Comparison of ENCODE assay signal across 8 cellular contexts in the genomic region with DNA sequence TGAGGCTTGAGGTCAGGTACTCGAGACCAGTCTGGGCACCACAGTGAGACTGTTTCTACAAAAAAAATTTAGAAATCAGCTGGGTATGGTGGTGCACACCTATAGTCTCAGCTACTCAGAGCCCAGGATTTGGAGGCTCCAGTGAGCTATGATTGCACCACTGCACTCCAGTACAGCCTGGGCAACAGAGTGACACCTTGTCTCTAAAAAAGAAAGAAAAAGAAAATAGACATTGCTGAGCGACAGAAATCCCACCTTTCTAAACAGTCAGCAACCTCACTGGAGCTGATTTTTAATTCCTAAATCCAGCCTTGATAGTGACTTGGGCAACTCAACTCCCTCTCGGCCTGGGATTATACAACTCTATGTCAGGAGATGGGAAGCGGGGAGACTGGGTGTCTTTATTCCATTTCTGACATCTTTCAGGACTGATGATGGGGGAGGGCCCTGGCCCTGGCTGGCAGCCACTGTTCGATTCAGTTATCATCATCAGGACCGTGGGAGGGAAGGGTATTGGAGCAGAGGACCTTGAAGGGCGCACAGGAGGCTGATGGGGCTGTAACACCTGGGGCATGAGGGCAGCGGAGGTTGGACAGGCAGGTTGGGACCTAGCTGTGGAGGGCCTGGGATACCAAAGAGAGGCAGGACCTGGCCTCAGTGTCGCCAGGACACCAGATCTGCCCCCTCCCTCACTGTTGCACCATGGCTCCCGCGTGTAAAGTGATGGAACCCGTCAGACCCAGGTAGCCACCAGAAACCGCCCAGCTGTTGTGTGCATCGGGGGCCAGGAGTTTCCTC. TPM values are rescaled to one million over a fixed set of nuclear protein-coding genes. Genes with fewer than 3 reads are reported as not detected.
DNase-seq lines count a peak whose midpoint lies in the region; ATAC-seq, FAIRE-seq and TF ChIP-seq lines count a peak whose summit lies in the region.

No MANE protein-coding gene starts in this region.

- FAIRE-seq in HepG2 (lab: Jason Lieb, UNC) = no peak

- no peaks in the 10 kb centered on the region for H3K9me3 ChIP-seq in SK-N-SH
- no peaks in the 10 kb centered on the region for H3K9me3 ChIP-seq in adrenal gland (replicated peaks in 1 of 3)
- H3K9me3 ChIP-seq in HepG2 (ENCODE audit: low read length) = no peaks in the 10 kb centered on the region
- H3K9me3 ChIP-seq in thoracic aorta = no peaks in the 10 kb centered on the region

- peak overlapping the region; percentile 93 for H3K4me2 ChIP-seq in SK-N-SH
- peak overlapping the region; percentile 96 for H3K4me2 ChIP-seq in HepG2 (ENCODE audit: low read depth, low read length)

- ATAC-seq in SK-N-SH treated with all-trans-retinoic acid at 6 μM for 48 hours (no peak), HepG2 (no peak), thoracic aorta (ENCODE audit: insufficient number of reproducible peaks, low FRiP score, low read depth) (no peak), GM19452 (IDR thresholded peaks at IDR 0.05; ENCODE audit: unreplicated experiment) (no peak)

- H3K9me2 ChIP-seq in SK-N-SH = no peaks in the 10 kb centered on the region

- TF ChIP-seq POLR2A in adrenal gland (IDR thresholded peaks at IDR 0.05) = no peak
- TF ChIP-seq POLR2A in HepG2 (IDR thresholded peaks at IDR 0.05; ENCODE audit: insufficient read depth in 1 of 2, low read depth in 2 of 2, low read length in 2 of 2) = no peak

- TF ChIP-seq CTCF in SK-N-SH (IDR thresholded peaks at IDR 0.05) = no peak
- no peak for TF ChIP-seq CTCF in adrenal gland (IDR thresholded peaks at IDR 0.05)
- no peak for TF ChIP-seq CTCF in HepG2 (CRISPR knock-in tag; IDR thresholded peaks at IDR 0.05)
- no peak for TF ChIP-seq CTCF in thoracic aorta (IDR thresholded peaks at IDR 0.05)

- H3K4me1 ChIP-seq in SK-N-SH (ENCODE audit: control insufficient read depth in 1 of 2, insufficient read depth in 2 of 2, low read depth in 1 of 2, low read length in 1 of 2) = peaks cover 0 to 16% of the 10 kb centered on the region in 2 experiments; a peak in 2 of 4 replicates
- H3K4me1 ChIP-seq in adrenal gland (replicated peaks in 1 of 2) = peaks cover 3 to 20% of the 10 kb centered on the region in 2 donors
- peaks cover 36% of the 10 kb centered on the region for H3K4me1 ChIP-seq in HepG2 (ENCODE audit: insufficient read depth, low read length)
- H3K4me1 ChIP-seq in thoracic aorta (ENCODE audit: control insufficient read depth in 1 of 2, low read depth in 2 of 2) = peaks cover 6 to 38% of the 10 kb centered on the region in 2 donors

- DNase-seq in SK-N-SH (no peak), adrenal gland (peak in 4 of 7 donors; percentile 49 to 77 (median 56)), HepG2 (ENCODE audit: low spot score) (no peak), thoracic aorta (ENCODE audit: low spot score) (no peak), NCI-H1694 treated with DMSO at 0.1 percent for 48 hours (lab: John Stamatoyannopoulos, UW) (no peak)
- no peak for DNase-seq in central memory CD4-positive, alpha-beta T cell

- H3K27me3 ChIP-seq in SK-N-SH (ENCODE audit: insufficient read depth) (no peaks in the 10 kb centered on the region), adrenal gland (no peaks in the 10 kb centered on the region), HepG2 (ENCODE audit: control insufficient read depth in 1 of 2, insufficient read depth in 2 of 2, low read length in 2 of 2) (no peaks in the 10 kb centered on the region; a peak in 1 of 5 replicates), thoracic aorta (replicated peaks; ENCODE audit: insufficient read depth) (no peaks in the 10 kb centered on the region)

- H3K27ac ChIP-seq in SK-N-SH (ENCODE audit: low read depth in 2 of 2, low read length in 1 of 2) = peak overlapping the region; percentile 66 to 92
- peak overlapping the region; percentile 84 to 99 (median 92) for H3K27ac ChIP-seq in adrenal gland
- peak overlapping the region; percentile 73 for H3K27ac ChIP-seq in HepG2 (ENCODE audit: extremely low read length, insufficient read depth, low read length)
- H3K27ac ChIP-seq in thoracic aorta = peak overlapping the region; percentile 96 to 99

- in situ Hi-C loops in HepG2 (cut with HindIII; ENCODE audit: extremely low pct_ligation_motif_present, low pct_unique_long_range_greater_than_20kb) = loop anchor here (5.0 kb wide), 1 partner anchor 35 kb away; no protein-coding TSS in a partner anchor

- H3K79me2 ChIP-seq in SK-N-SH (ENCODE audit: insufficient read depth) (peaks cover 12% of the 10 kb centered on the region), HepG2 (ENCODE audit: insufficient read depth, low read length) (peaks cover 4% of the 10 kb centered on the region)

- peaks cover 31% of the 10 kb centered on the region for H3F3A ChIP-seq in SK-N-SH (replicated peaks; ENCODE audit: insufficient read depth)

- no TSS peak for BruUV-seq in HepG2 (replicated peaks; lab: Mats Ljungman, UMichigan)

- peaks cover 0 to 12% of the 10 kb centered on the region in 2 experiments for H3K36me3 ChIP-seq in SK-N-SH (replicated peaks in 1 of 2; ENCODE audit: control insufficient read depth in 1 of 2, insufficient read depth in 2 of 2, low read length in 1 of 2)
- no peaks in the 10 kb centered on the region for H3K36me3 ChIP-seq in adrenal gland (replicated peaks in 1 of 2)
- no peaks in the 10 kb centered on the region for H3K36me3 ChIP-seq in HepG2 (replicated peaks in 1 of 2; ENCODE audit: control insufficient read depth in 1 of 2, insufficient read depth in 2 of 2, low read length in 2 of 2)
- no peaks in the 10 kb centered on the region for H3K36me3 ChIP-seq in thoracic aorta

- H3K4me3 ChIP-seq in SK-N-SH (ENCODE audit: low read depth in 2 of 2, low read length in 1 of 2) (peak overlapping the region; percentile 57 to 82; a peak in 3 of 4 replicates), adrenal gland (peak overlapping the region in 2 of 4 donors; percentile 55 to 75), HepG2 (replicated peaks in 1 of 3; ENCODE audit: insufficient read depth in 1 of 3, low read depth in 2 of 3, low read length in 3 of 3) (peak overlapping the region; percentile 57 to 86 (median 63)), thoracic aorta (peak overlapping the region; percentile 92)

- no peak for TF ChIP-seq EP300 in SK-N-SH (IDR thresholded peaks at IDR 0.05; ENCODE audit: borderline replicate concordance in 1 of 2, low read depth in 1 of 2, low read length in 1 of 2)
- TF ChIP-seq EP300 in HepG2 (IDR thresholded peaks at IDR 0.05; ENCODE audit: low read depth in 2 of 2, low read length in 2 of 2) = no peak
- TF ChIP-seq EP300 in HepG2 (CRISPR knock-in tag; IDR thresholded peaks at IDR 0.05; ENCODE audit: borderline replicate concordance) = no peak

- intact Hi-C loops in adrenal gland (cut with DNase I) (no loop called here), HepG2 (cut with micrococcal nuclease; ENCODE audit: unreplicated experiment) (no loop called here)

- POLR2A ChIA-PET in SK-N-SH (lab: Yijun Ruan, JAX) (interaction anchor here (0.5 to 4.1 kb wide), 16 partner anchors 8 to 877 kb away, joined by 3 to 24 read pairs (median 6); partner anchors contain the start of genes CCDC146, HSPB1, MDH2 and STYXL1), HepG2 (lab: Yijun Ruan, JAX) (interaction anchor here (1.0 to 3.4 kb wide), 9 partner anchors 8 to 91 kb away, joined by 3 to 19 read pairs (median 10); partner anchors contain the start of genes HSPB1 and YWHAG)

- no peaks in the 10 kb centered on the region for H4K20me1 ChIP-seq in SK-N-SH (ENCODE audit: insufficient read depth)
- no peaks in the 10 kb centered on the region for H4K20me1 ChIP-seq in HepG2 (ENCODE audit: insufficient read depth, low read length)

- H2AFZ ChIP-seq in SK-N-SH (ENCODE audit: low read depth) = peak overlapping the region; percentile 90
- H2AFZ ChIP-seq in HepG2 (ENCODE audit: low read length) = no peak overlapping the region

- H3K9ac ChIP-seq in SK-N-SH = peak overlapping the region; percentile 71
- peak overlapping the region; percentile 62 for H3K9ac ChIP-seq in HepG2 (ENCODE audit: insufficient read depth, low read depth, low read length)

- 73% methylated on average over 13 of the region's 14 CpGs for WGBS in SK-N-SH (ENCODE audit: low lambda C conversion rate)
- 37 to 46% (median 42%) methylated on average over 12 to 14 of the region's 14 CpGs for WGBS in adrenal gland, 4 donors
- WGBS in HepG2 (ENCODE audit: low lambda C conversion rate) = 42% methylated on average over 13 of the region's 14 CpGs

- CTCF ChIA-PET in SK-N-SH (lab: Yijun Ruan, JAX) = interaction anchor here (0.8 to 21.0 kb wide), 8 partner anchors 24 to 139 kb away, joined by 3 to 774 read pairs (median 20); partner anchors contain the start of genes HSPB1, SRRM3 and YWHAG
- CTCF ChIA-PET in HepG2 (lab: Yijun Ruan, JAX; ENCODE audit: low intra/inter-chr PET ratio, low total read pairs) = interaction anchor here (1.4 kb wide), 1 partner anchor 115 kb away, joined by 3 read pairs; the partner anchor contains the start of gene SRRM3

- TF ChIP-seq RAD21 in SK-N-SH (IDR thresholded peaks at IDR 0.05; ENCODE audit: low read length) = no peak
- no peak for TF ChIP-seq RAD21 in HepG2 (CRISPR knock-in tag; IDR thresholded peaks at IDR 0.05)

RNA-seq across cellular contexts. Expression of gene HSPB1, which starts 14.7 kb away (rescaled TPM):
- polyA plus RNA-seq in SK-N-SH (2012; rRNA removed) = 439 and 824 TPM in 2 replicates
- polyA plus RNA-seq in SK-N-SH (2012; cell fraction: cytosol; rRNA removed) = 324 and 487 TPM in 2 replicates
- polyA plus RNA-seq in SK-N-SH (2012; cell fraction: nucleus; rRNA removed) = 369 and 776 TPM in 2 replicates
- total RNA-seq in adrenal gland = 1,000 to 10,000 TPM in 1 of 8 donors, 100 to 1,000 TPM in 7; 184 to 1,192 (median 768) TPM
- 1,000 to 10,000 TPM in 2 of 3 donors, 10 to 100 TPM in 1; 83.3 to 2,276 (median 1,235) TPM for polyA plus RNA-seq in adrenal gland
- total RNA-seq in HepG2 (2016; rRNA removed; fragmentation: Illumina TruSeq; extraction: Trizol) = 21.0 and 22.7 TPM in 2 replicates
- total RNA-seq in HepG2 (2016; cell fraction: cytosol; rRNA removed; fragmentation: Illumina TruSeq; extraction: Trizol; ENCODE audit: low read depth) = 28.6 and 37.9 TPM in 2 replicates
- 19.5 and 23.3 TPM in 2 replicates for total RNA-seq in HepG2 (2016; cell fraction: insoluble cytoplasmic fraction; rRNA removed; fragmentation: Illumina TruSeq; extraction: Trizol)
- 23.9 and 34.4 TPM in 2 replicates for total RNA-seq in HepG2 (2016; cell fraction: membrane; rRNA removed; fragmentation: Illumina TruSeq; extraction: Trizol)
- 7.9 and 12.0 TPM in 2 replicates for total RNA-seq in HepG2 (2016; cell fraction: nucleus; rRNA removed; fragmentation: Illumina TruSeq; extraction: Trizol)
- 38.6 and 58.7 TPM in 2 replicates for polyA plus RNA-seq in HepG2 (2011; rRNA removed)
- 27.4 and 50.9 TPM in 2 replicates for polyA plus RNA-seq in HepG2 (2011; cell fraction: cytosol; rRNA removed)
- 34.0 and 48.4 TPM in 2 replicates for polyA plus RNA-seq in HepG2 (2011; cell fraction: nucleus; rRNA removed)
- 35.1 and 96.6 TPM in 2 replicates for polyA plus RNA-seq in HepG2 (2012)
- 146 and 151 TPM in 2 replicates for polyA plus RNA-seq in HepG2 (2016; cell fraction: cytosol; fragmentation: Illumina TruSeq; extraction: Trizol; ENCODE audit: low read depth)
- polyA plus RNA-seq in HepG2 (2016; cell fraction: insoluble cytoplasmic fraction; fragmentation: Illumina TruSeq; extraction: Trizol; ENCODE audit: low read depth) = 58.6 and 80.2 TPM in 2 replicates
- polyA plus RNA-seq in HepG2 (2016; cell fraction: membrane; fragmentation: Illumina TruSeq; extraction: Trizol; ENCODE audit: low read depth) = 115 and 119 TPM in 2 replicates
- 42.2 and 50.9 TPM in 2 replicates for polyA plus RNA-seq in HepG2 (2016; cell fraction: nucleus; fragmentation: Illumina TruSeq; extraction: Trizol; ENCODE audit: insufficient read depth, low read depth)
- polyA minus RNA-seq in HepG2 (2011; rRNA and poly(A)+ RNA removed; ENCODE audit: low replicate concordance) = 27.1 and 53.9 TPM in 2 replicates
- 26.1 and 27.0 TPM in 2 replicates for polyA minus RNA-seq in HepG2 (2011; cell fraction: cytosol; rRNA and poly(A)+ RNA removed)
- polyA minus RNA-seq in HepG2 (2011; cell fraction: nucleus; rRNA and poly(A)+ RNA removed) = 5.0 and 5.2 TPM in 2 replicates
- 1,000 to 10,000 TPM; 1,835 to 2,623 TPM for total RNA-seq in thoracic aorta

RNA-seq across cellular contexts. Expression of gene YWHAG, which starts 41.6 kb away (rescaled TPM):
- polyA plus RNA-seq in SK-N-SH (2012; rRNA removed) = 60.4 and 78.0 TPM in 2 replicates
- polyA plus RNA-seq in SK-N-SH (2012; cell fraction: cytosol; rRNA removed) = 69.7 and 76.5 TPM in 2 replicates
- polyA plus RNA-seq in SK-N-SH (2012; cell fraction: nucleus; rRNA removed) = 49.2 and 56.0 TPM in 2 replicates
- 100 to 1,000 TPM in 5 of 8 donors, 10 to 100 TPM in 3; 79.5 to 272 (median 130) TPM for total RNA-seq in adrenal gland
- 100 to 1,000 TPM in 1 of 3 donors, 10 to 100 TPM in 2; 50.5 to 309 (median 68.6) TPM for polyA plus RNA-seq in adrenal gland
- 67.5 and 93.7 TPM in 2 replicates for total RNA-seq in HepG2 (2016; rRNA removed; fragmentation: Illumina TruSeq; extraction: Trizol)
- total RNA-seq in HepG2 (2016; cell fraction: cytosol; rRNA removed; fragmentation: Illumina TruSeq; extraction: Trizol; ENCODE audit: low read depth) = 7.9 and 9.3 TPM in 2 replicates
- 72.6 and 87.9 TPM in 2 replicates for total RNA-seq in HepG2 (2016; cell fraction: insoluble cytoplasmic fraction; rRNA removed; fragmentation: Illumina TruSeq; extraction: Trizol)
- total RNA-seq in HepG2 (2016; cell fraction: membrane; rRNA removed; fragmentation: Illumina TruSeq; extraction: Trizol) = 43.2 and 47.4 TPM in 2 replicates
- 40.4 and 44.1 TPM in 2 replicates for total RNA-seq in HepG2 (2016; cell fraction: nucleus; rRNA removed; fragmentation: Illumina TruSeq; extraction: Trizol)
- 36.7 and 36.9 TPM in 2 replicates for polyA plus RNA-seq in HepG2 (2011; rRNA removed)
- 18.0 and 24.8 TPM in 2 replicates for polyA plus RNA-seq in HepG2 (2011; cell fraction: cytosol; rRNA removed)
- 23.3 and 26.1 TPM in 2 replicates for polyA plus RNA-seq in HepG2 (2011; cell fraction: nucleus; rRNA removed)
- polyA plus RNA-seq in HepG2 (2012) = 82.2 and 83.9 TPM in 2 replicates
- polyA plus RNA-seq in HepG2 (2016; cell fraction: cytosol; fragmentation: Illumina TruSeq; extraction: Trizol; ENCODE audit: low read depth) = 5.9 and 6.1 TPM in 2 replicates
- 125 and 130 TPM in 2 replicates for polyA plus RNA-seq in HepG2 (2016; cell fraction: insoluble cytoplasmic fraction; fragmentation: Illumina TruSeq; extraction: Trizol; ENCODE audit: low read depth)
- 21.8 and 25.4 TPM in 2 replicates for polyA plus RNA-seq in HepG2 (2016; cell fraction: membrane; fragmentation: Illumina TruSeq; extraction: Trizol; ENCODE audit: low read depth)
- 69.2 and 70.0 TPM in 2 replicates for polyA plus RNA-seq in HepG2 (2016; cell fraction: nucleus; fragmentation: Illumina TruSeq; extraction: Trizol; ENCODE audit: insufficient read depth, low read depth)
- polyA minus RNA-seq in HepG2 (2011; rRNA and poly(A)+ RNA removed; ENCODE audit: low replicate concordance) = 56.5 and 77.8 TPM in 2 replicates
- 55.6 and 57.6 TPM in 2 replicates for polyA minus RNA-seq in HepG2 (2011; cell fraction: cytosol; rRNA and poly(A)+ RNA removed)
- polyA minus RNA-seq in HepG2 (2011; cell fraction: nucleus; rRNA and poly(A)+ RNA removed) = 27.9 and 31.8 TPM in 2 replicates
- total RNA-seq in thoracic aorta = 100 to 1,000 TPM in 1 of 2 donors, 10 to 100 TPM in 1; 63.2 to 129 TPM

Comparison
In these comparisons a context has a peak if more than half of its experiments do, and no peak if none do; other contexts are left out.
1. DNase-seq: peak in adrenal gland (4 of 7); none in SK-N-SH (single experiment), HepG2 (single experiment), thoracic aorta (single experiment), NCI-H1694 treated with DMSO at 0.1 percent for 48 hours (single experiment) and central memory CD4-positive, alpha-beta T cell (single experiment).
2. RNA of gene HSPB1, which starts 14.7 kb away (total RNA-seq): 1,835 to 2,623 TPM in thoracic aorta and 184 to 1,192 TPM in adrenal gland; 7.9 to 37.9 TPM in HepG2; every median in the first group is over 4 times any median in the second.
3. Peak in every context shown above with its lines, with median percentiles within 50 percentile points of each other: H3K27ac ChIP-seq.